Comparison of ENCODE assay signal across 13 cellular contexts in genomic region chr11:128513915-128514681, GRCh38.
DNase-seq lines count a peak whose midpoint lies in the region; ATAC-seq and TF ChIP-seq lines count a peak whose summit lies in the region.
"Had no signal": no experiment of that assay in that cellular context is flagged by ENCODE, and none has a peak within 500 bp of the region (broad histone marks: within the 10 kb centered on the region; RNA-seq: fewer than 3 reads in every experiment).

No MANE protein-coding gene starts in this region.

- no peak for DNase-seq in activated CD4-positive, CD25-positive, alpha-beta regulatory T cell (lab: John Stamatoyannopoulos, UW)
- DNase-seq in choroid plexus epithelial cell (ENCODE audit: low read depth) (peak; percentile 54), NCI-H2107 (lab: John Stamatoyannopoulos, UW) (no peak)
- no peak for DNase-seq in stimulated activated effector memory CD8-positive, alpha-beta T cell treated with anti-CD3 and anti-CD28 coated beads, Interleukin-12 subunit alpha, Interleukin-12 subunit beta, amount 100 ng/mL, for 72 hours (ENCODE audit: low spot score in 2 of 2)
- DNase-seq: 8988T; activated CD8-positive, alpha-beta memory T cell treated with anti-CD3 and anti-CD28 coated beads, Interleukin-2, amount 50 U/mL, for 4 hours; midbrain; NCI-H2029 treated with DMSO at 0.1 percent for 48 hours; stimulated activated CD4-positive, alpha-beta T cell treated with anti-CD3 and anti-CD28 coated beads, Interleukin-4, amount 100 ng/mL, for 4 hours had no signal

- ATAC-seq in activated CD4-positive, CD25-positive, alpha-beta regulatory T cell treated with anti-CD3 and anti-CD28 coated beads, Interleukin-2, amount 50 U/mL, for 24 hours, result peak; percentile 19 to 31
- ATAC-seq in stimulated activated effector memory CD8-positive, alpha-beta T cell treated with anti-CD3 and anti-CD28 coated beads, Interleukin-12 subunit alpha, Interleukin-12 subunit beta, amount 100 ng/mL, for 72 hours, result no peak
- ATAC-seq in GM21717 (IDR thresholded peaks at IDR 0.05; ENCODE audit: unreplicated experiment) (no peak), HG02938 (IDR thresholded peaks at IDR 0.05; ENCODE audit: unreplicated experiment) (no peak)

- no peak for TF ChIP-seq CTCF in choroid plexus epithelial cell (conservative IDR thresholded peaks at IDR 0.05; ENCODE audit: low read depth, low read length)

- H3K4me3 Mint-ChIP-seq in stimulated activated effector memory CD8-positive, alpha-beta T cell treated with anti-CD3 and anti-CD28 coated beads, Interleukin-12 subunit alpha, Interleukin-12 subunit beta, amount 100 ng/mL, for 72 hours, result peak overlapping the region; percentile 84

- H3K4me3 ChIP-seq in choroid plexus epithelial cell (ENCODE audit: low read depth, low read length), result no peak overlapping the region

- peak overlapping the region; percentile 96 for H3K27ac Mint-ChIP-seq in stimulated activated effector memory CD8-positive, alpha-beta T cell treated with anti-CD3 and anti-CD28 coated beads, Interleukin-12 subunit alpha, Interleukin-12 subunit beta, amount 100 ng/mL, for 72 hours

- no peaks in the 10 kb centered on the region for H3K9me3 Mint-ChIP-seq in stimulated activated effector memory CD8-positive, alpha-beta T cell treated with anti-CD3 and anti-CD28 coated beads, Interleukin-12 subunit alpha, Interleukin-12 subunit beta, amount 100 ng/mL, for 72 hours

- peaks cover 100% of the 10 kb centered on the region for H3K36me3 Mint-ChIP-seq in stimulated activated effector memory CD8-positive, alpha-beta T cell treated with anti-CD3 and anti-CD28 coated beads, Interleukin-12 subunit alpha, Interleukin-12 subunit beta, amount 100 ng/mL, for 72 hours

- peaks cover 94% of the 10 kb centered on the region for H3K4me1 Mint-ChIP-seq in stimulated activated effector memory CD8-positive, alpha-beta T cell treated with anti-CD3 and anti-CD28 coated beads, Interleukin-12 subunit alpha, Interleukin-12 subunit beta, amount 100 ng/mL, for 72 hours

TF ChIP-seq in PFSK-1, 5 proteins besides CTCF, POLR2A, EP300 and RAD21:
- no peak for TF ChIP-seq FOXP2 (optimal IDR thresholded peaks at IDR 0.05; ENCODE audit: borderline replicate concordance, extremely low read depth, extremely low read length, insufficient read depth)
- TF ChIP-seq SIN3A (IDR thresholded peaks at IDR 0.05; ENCODE audit: borderline replicate concordance, insufficient read depth, low read length), result no peak
- TF ChIP-seq POLR2AphosphoS5 (IDR thresholded peaks at IDR 0.05; ENCODE audit: low read depth, low read length), result peak; percentile 3; the same call in 1 of the 2 replicates
- no peak for TF ChIP-seq TAF1 (IDR thresholded peaks at IDR 0.05; ENCODE audit: borderline replicate concordance, insufficient read depth, low read length)
- TF ChIP-seq REST (IDR thresholded peaks at IDR 0.05; ENCODE audit: insufficient read depth in 1 of 2, low read depth in 2 of 2, low read length in 2 of 2), result no peak

Comparison
In these comparisons a context has a peak if more than half of its experiments do, and no peak if none do; other contexts are left out.
1. ATAC-seq: peak in activated CD4-positive, CD25-positive, alpha-beta regulatory T cell treated with anti-CD3 and anti-CD28 coated beads, Interleukin-2, amount 50 U/mL, for 24 hours (2 of 2); none in stimulated activated effector memory CD8-positive, alpha-beta T cell treated with anti-CD3 and anti-CD28 coated beads, Interleukin-12 subunit alpha, Interleukin-12 subunit beta, amount 100 ng/mL, for 72 hours (single experiment), GM21717 (single experiment) and HG02938 (single experiment).